In the genomic region with DNA sequence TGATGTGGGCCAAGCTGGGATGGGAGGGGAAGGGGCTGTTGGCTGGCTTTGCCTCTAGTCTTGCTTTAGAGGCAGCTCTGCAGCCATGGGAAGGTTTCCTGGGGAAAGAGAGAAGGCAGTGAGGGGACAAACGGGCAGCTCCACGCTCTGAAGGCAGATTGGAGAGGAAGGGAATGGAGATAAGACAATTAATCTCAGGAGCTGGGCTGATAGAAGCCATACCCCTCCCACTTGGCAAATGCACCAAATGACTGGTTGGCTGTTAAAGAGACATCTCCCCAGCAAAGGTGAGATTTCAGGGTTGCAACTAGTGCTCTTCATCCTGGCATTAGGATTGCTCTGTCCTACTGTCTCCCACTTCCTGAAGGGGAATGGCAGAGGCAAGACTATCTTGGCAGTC, we compare ENCODE assay signal across 19 cellular contexts. TPM values are rescaled to one million over a fixed set of nuclear protein-coding genes. Genes with fewer than 3 reads are reported as not detected.
DNase-seq lines count a peak whose midpoint lies in the region; ATAC-seq lines count a peak whose summit lies in the region.
"Had no signal": no experiment of that assay in that cellular context is flagged by ENCODE, and none has a peak within 500 bp of the region (broad histone marks: within the 10 kb centered on the region; RNA-seq: fewer than 3 reads in every experiment).

No MANE protein-coding gene starts in this region.

- H3K4me3 ChIP-seq in CD4-positive, CD25-positive, alpha-beta regulatory T cell (ENCODE audit: low read depth, low read length): peak overlapping the region; percentile 92
- H3K4me3 ChIP-seq in mesendoderm (ENCODE audit: low read length): no peak overlapping the region
- H3K4me3 ChIP-seq: BLaER1 treated with 17β-estradiol and CSF1 and Interleukin-3, amounts not matched to agents 10 nM and 100 nM; cardiac muscle cell; gastroesophageal sphincter; tibial artery had no signal

- H4K8ac ChIP-seq in mesendoderm (ENCODE audit: low read depth, low read length): no peak overlapping the region

- no peak overlapping the region for H3K9ac ChIP-seq in mesendoderm (ENCODE audit: low read length)
- H3K9ac ChIP-seq: BLaER1 treated with 17β-estradiol and CSF1 and Interleukin-3, amounts not matched to agents 10 nM and 100 nM had no signal

- H3K4me2 ChIP-seq in mesendoderm (ENCODE audit: low read length): no peak overlapping the region
- H3K4me2 ChIP-seq: BLaER1 treated with 17β-estradiol and CSF1 and Interleukin-3, amounts not matched to agents 10 nM and 100 nM had no signal

- H3K27me3 ChIP-seq in CD4-positive, CD25-positive, alpha-beta regulatory T cell (ENCODE audit: control insufficient read depth, insufficient read depth, low read length): no peaks in the 10 kb centered on the region
- peaks cover under 1% of the 10 kb centered on the region for H3K27me3 ChIP-seq in mesendoderm (ENCODE audit: insufficient read depth, low read length, poor library complexity)

- H3K4me3 Mint-ChIP-seq in CD4-positive, CD25-positive, alpha-beta regulatory T cell: peak overlapping the region; percentile 82 to 99 (median 97)
- H3K4me3 Mint-ChIP-seq in activated T-helper 2 cell treated with anti-CD3 and anti-CD28 coated beads, Interferon-gamma antibody, Interleukin-2, Interleukin-4, amounts not matched to agents 10 μg/mL and 5 μg/mL and 100 μg/mL, durations not matched to agents 14 hours and 24 hours and 36 hours (ENCODE audit: low read depth): peak overlapping the region; percentile 97

- no peaks in the 10 kb centered on the region for H3K9me3 ChIP-seq in CD4-positive, CD25-positive, alpha-beta regulatory T cell (ENCODE audit: control insufficient read depth in 2 of 2, low read length in 2 of 2)
- H3K9me3 ChIP-seq: BLaER1 treated with 17β-estradiol and CSF1 and Interleukin-3, amounts not matched to agents 10 nM and 100 nM; gastroesophageal sphincter; tibial artery had no signal

- no CpG with 5 or more reads among the region's 2 CpGs for WGBS in mesendoderm (ENCODE audit: extremely low coverage, insufficient coverage, low lambda C conversion rate)

- intact Hi-C loops in activated T-helper 2 cell treated with anti-CD3 and anti-CD28 coated beads, Interferon-gamma antibody, Interleukin-2, Interleukin-4, amounts not matched to agents 10 μg/mL and 5 μg/mL and 100 μg/mL, durations not matched to agents 14 hours and 24 hours and 36 hours (cut with micrococcal nuclease): loop anchor here (1.0 to 5.0 kb wide), 8 partner anchors 30 to 128 kb away; no protein-coding TSS in a partner anchor

- peak overlapping the region; percentile 92 for H3K27ac ChIP-seq in CD4-positive, CD25-positive, alpha-beta regulatory T cell (ENCODE audit: insufficient read depth, low read length, poor library complexity, severe bottlenecking)
- H3K27ac ChIP-seq in mesendoderm (ENCODE audit: low read depth, low read length): no peak overlapping the region
- H3K27ac ChIP-seq: BLaER1 treated with 17β-estradiol and CSF1 and Interleukin-3, amounts not matched to agents 10 nM and 100 nM; cardiac muscle cell; gastroesophageal sphincter; tibial artery had no signal

- peaks cover 91% of the 10 kb centered on the region for H3K4me1 ChIP-seq in CD4-positive, CD25-positive, alpha-beta regulatory T cell (ENCODE audit: control insufficient read depth, insufficient read depth, low read length, poor library complexity, severe bottlenecking)
- H3K4me1 ChIP-seq in mesendoderm (ENCODE audit: control insufficient read depth, low read depth, low read length): peaks cover 5% of the 10 kb centered on the region

- no peak overlapping the region for H3K56ac ChIP-seq in mesendoderm (ENCODE audit: low read length)

- no peak overlapping the region for H3K23ac ChIP-seq in mesendoderm (ENCODE audit: low read length)

- no peak overlapping the region for H2BK120ac ChIP-seq in mesendoderm (ENCODE audit: low read depth, low read length)

- no peak overlapping the region for H4K5ac ChIP-seq in mesendoderm (ENCODE audit: low read length)

- no peaks in the 10 kb centered on the region for H3K79me2 ChIP-seq in mesendoderm (ENCODE audit: control insufficient read depth, insufficient read depth, low read length)

- H2AK5ac ChIP-seq in mesendoderm (ENCODE audit: low read length): no peak overlapping the region

- ATAC-seq in CD4-positive, CD25-positive, alpha-beta regulatory T cell (ENCODE audit: low read depth in 2 of 2): no peak
- ATAC-seq in HG03175 (IDR thresholded peaks at IDR 0.05; ENCODE audit: unreplicated experiment): no peak
- no peak for ATAC-seq in GM19463 (IDR thresholded peaks at IDR 0.05; ENCODE audit: unreplicated experiment)
- ATAC-seq: gastroesophageal sphincter, left ventricle myocardium superior, Right ventricle myocardium inferior had no signal

- H3K4ac ChIP-seq in mesendoderm (ENCODE audit: low read depth, low read length): no peak overlapping the region

- H3K9me3 Mint-ChIP-seq in CD4-positive, CD25-positive, alpha-beta regulatory T cell: no peaks in the 10 kb centered on the region
- H3K9me3 Mint-ChIP-seq in activated T-helper 2 cell treated with anti-CD3 and anti-CD28 coated beads, Interferon-gamma antibody, Interleukin-2, Interleukin-4, amounts not matched to agents 10 μg/mL and 5 μg/mL and 100 μg/mL, durations not matched to agents 14 hours and 24 hours and 36 hours: no peaks in the 10 kb centered on the region
- H3K9me3 Mint-ChIP-seq: naive B cell had no signal

- peaks cover 72% of the 10 kb centered on the region for H3K36me3 Mint-ChIP-seq in CD4-positive, CD25-positive, alpha-beta regulatory T cell
- H3K36me3 Mint-ChIP-seq in activated T-helper 2 cell treated with anti-CD3 and anti-CD28 coated beads, Interferon-gamma antibody, Interleukin-2, Interleukin-4, amounts not matched to agents 10 μg/mL and 5 μg/mL and 100 μg/mL, durations not matched to agents 14 hours and 24 hours and 36 hours (ENCODE audit: low read depth): peaks cover 90% of the 10 kb centered on the region

- no peaks in the 10 kb centered on the region for H3K27me3 Mint-ChIP-seq in CD4-positive, CD25-positive, alpha-beta regulatory T cell
- H3K27me3 Mint-ChIP-seq in activated T-helper 2 cell treated with anti-CD3 and anti-CD28 coated beads, Interferon-gamma antibody, Interleukin-2, Interleukin-4, amounts not matched to agents 10 μg/mL and 5 μg/mL and 100 μg/mL, durations not matched to agents 14 hours and 24 hours and 36 hours (ENCODE audit: low read depth): no peaks in the 10 kb centered on the region
- H3K27me3 Mint-ChIP-seq: naive B cell had no signal

- H3K36me3 ChIP-seq in CD4-positive, CD25-positive, alpha-beta regulatory T cell (ENCODE audit: control insufficient read depth, insufficient read depth, low read length): peaks cover 41% of the 10 kb centered on the region
- H3K36me3 ChIP-seq in mesendoderm (ENCODE audit: control insufficient read depth, insufficient read depth, low read length): no peaks in the 10 kb centered on the region
- H3K36me3 ChIP-seq: cardiac muscle cell, gastroesophageal sphincter, tibial artery had no signal

- H2BK5ac ChIP-seq in mesendoderm (ENCODE audit: low read length): no peak overlapping the region

- no peak overlapping the region for H2BK15ac ChIP-seq in mesendoderm (replicated peaks; ENCODE audit: low read depth)

- no peaks in the 10 kb centered on the region for H3K79me1 ChIP-seq in mesendoderm (ENCODE audit: low read length)

- no peak overlapping the region for H3K18ac ChIP-seq in mesendoderm (ENCODE audit: low read length)

- no peak for DNase-seq in CD4-positive, CD25-positive, alpha-beta regulatory T cell
- peak; percentile 93 for DNase-seq in G401 (ENCODE audit: low spot score)
- no peak for DNase-seq in activated T-helper 2 cell treated with anti-CD3 and anti-CD28 coated beads, Interferon-gamma antibody, Interleukin-2, Interleukin-4, amounts not matched to agents 10 μg/mL and 5 μg/mL and 100 μg/mL, durations not matched to agents 14 hours and 24 hours and 36 hours (ENCODE audit: low spot score)
- peak; percentile 60 for DNase-seq in mesendoderm
- DNase-seq in effector CD4-positive, alpha-beta T cell: no peak
- DNase-seq in medulla oblongata (ENCODE audit: extremely low spot score): no peak
- DNase-seq: activated CD4-positive, CD25-positive, alpha-beta regulatory T cell treated with anti-CD3 and anti-CD28 coated beads, Interleukin-2, amount 50 U/mL, for 72 hours; DMS79 treated with DMSO at 0.1 percent for 48 hours; left ventricle myocardium superior; naive B cell; NCI-H1436; NCI-H345; tibial artery had no signal

- in situ Hi-C loops in G401 (cut with HindIII; ENCODE audit: low sequenced_read_pairs): no loop called here

- peaks cover 44 to 90% (median 69%) of the 10 kb centered on the region in 4 donors for H3K4me1 Mint-ChIP-seq in CD4-positive, CD25-positive, alpha-beta regulatory T cell
- peaks cover 79% of the 10 kb centered on the region for H3K4me1 Mint-ChIP-seq in activated T-helper 2 cell treated with anti-CD3 and anti-CD28 coated beads, Interferon-gamma antibody, Interleukin-2, Interleukin-4, amounts not matched to agents 10 μg/mL and 5 μg/mL and 100 μg/mL, durations not matched to agents 14 hours and 24 hours and 36 hours (ENCODE audit: low read depth)

- H3K27ac Mint-ChIP-seq in CD4-positive, CD25-positive, alpha-beta regulatory T cell: peak overlapping the region; percentile 91 to 98 (median 97)
- peak overlapping the region; percentile 98 for H3K27ac Mint-ChIP-seq in activated T-helper 2 cell treated with anti-CD3 and anti-CD28 coated beads, Interferon-gamma antibody, Interleukin-2, Interleukin-4, amounts not matched to agents 10 μg/mL and 5 μg/mL and 100 μg/mL, durations not matched to agents 14 hours and 24 hours and 36 hours

RNA-seq across cellular contexts. Expression of gene RASGRP1, which starts 4.7 kb away (rescaled TPM):
- total RNA-seq in CD4-positive, CD25-positive, alpha-beta regulatory T cell: 216 TPM
- 100 to 1,000 TPM in 1 of 4 donors, 10 to 100 TPM in 3; 74.5 to 108 (median 86.6) TPM for polyA plus RNA-seq in CD4-positive, CD25-positive, alpha-beta regulatory T cell
- not detected in 2 replicates for total RNA-seq in G401 (2014; rRNA removed; shearing (Covaris generic))
- 108 and 113 TPM in 2 replicates for total RNA-seq in activated T-helper 2 cell treated with anti-CD3 and anti-CD28 coated beads, Interferon-gamma antibody, Interleukin-2, Interleukin-4, amounts not matched to agents 10 μg/mL and 5 μg/mL and 100 μg/mL, durations not matched to agents 14 hours and 24 hours and 36 hours
- polyA plus RNA-seq in mesendoderm (2013, experiment 1 of 2): 0.32 TPM
- 0.42 TPM for polyA plus RNA-seq in mesendoderm (2013, experiment 2 of 2)

Comparison
In these comparisons a context has a peak if more than half of its experiments do, and no peak if none do; other contexts are left out.
1. DNase-seq: peak in G401 (single experiment) and mesendoderm (single experiment); none in CD4-positive, CD25-positive, alpha-beta regulatory T cell (0 of 3), activated T-helper 2 cell treated with anti-CD3 and anti-CD28 coated beads, Interferon-gamma antibody, Interleukin-2, Interleukin-4, amounts not matched to agents 10 μg/mL and 5 μg/mL and 100 μg/mL, durations not matched to agents 14 hours and 24 hours and 36 hours (single experiment), effector CD4-positive, alpha-beta T cell (single experiment) and medulla oblongata (single experiment).
2. RNA of gene RASGRP1, which starts 4.7 kb away (total RNA-seq): 216 TPM in CD4-positive, CD25-positive, alpha-beta regulatory T cell (single experiment) and 108 to 113 TPM in activated T-helper 2 cell treated with anti-CD3 and anti-CD28 coated beads, Interferon-gamma antibody, Interleukin-2, Interleukin-4, amounts not matched to agents 10 μg/mL and 5 μg/mL and 100 μg/mL, durations not matched to agents 14 hours and 24 hours and 36 hours; not detected in G401; every median in the first group is over 100 times any median in the second.